8 cellular contexts compared by ENCODE assay signal in the genomic region with DNA sequence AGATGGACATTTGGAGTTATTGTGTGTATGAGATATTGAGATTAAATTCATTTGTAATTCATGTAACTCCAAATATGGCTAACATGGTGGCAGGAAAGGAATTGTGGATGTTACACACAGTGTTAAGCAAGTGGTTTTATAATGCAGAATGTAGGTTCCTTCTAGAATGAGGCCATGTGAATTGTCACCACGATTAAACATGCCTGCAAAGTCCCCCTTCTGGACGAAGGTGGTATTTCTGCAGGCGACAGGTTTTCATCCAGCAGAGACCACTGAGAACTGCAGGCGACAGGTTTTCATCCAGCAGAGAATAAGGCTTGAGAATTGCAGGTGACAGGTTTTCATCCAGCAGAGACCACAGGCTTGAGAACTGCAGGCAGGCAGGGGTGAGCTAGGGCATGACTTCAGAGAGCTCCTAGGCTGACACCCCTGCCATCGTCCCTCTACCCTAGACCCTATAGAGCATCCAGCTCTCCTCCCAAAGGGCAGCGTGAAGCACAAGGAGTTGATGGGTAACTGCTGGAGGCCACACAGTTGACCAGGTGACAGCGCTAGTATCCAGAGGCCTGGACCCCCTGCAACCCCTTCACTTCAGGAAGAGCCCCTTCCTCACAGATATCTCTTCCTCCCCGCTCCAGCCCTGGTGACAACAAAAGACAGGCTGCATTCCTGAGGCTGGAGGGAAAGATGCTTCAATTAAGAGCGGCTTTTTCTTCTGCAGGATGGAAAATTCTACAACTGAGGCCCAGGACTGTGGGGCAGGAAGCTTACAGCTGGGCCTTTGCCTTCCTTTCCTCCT.
A peak's percentile ranks its signal among the peaks of the same experiment; 100 is the strongest.
DNase-seq lines count a peak whose midpoint lies in the region; ATAC-seq and TF ChIP-seq lines count a peak whose summit lies in the region.

No MANE protein-coding gene starts in this region.

- DNase-seq in Ammon's horn (ENCODE audit: low spot score) (peak; percentile 18), GM19240 (ENCODE audit: insufficient read length, low spot score) (peak; percentile 39), NCI-H69 (lab: John Stamatoyannopoulos, UW) (peak; percentile 79), erythroblast (lab: John Stamatoyannopoulos, UW) (peak; percentile 59 to 75), non-pigmented ciliary epithelial cell (ENCODE audit: low read depth) (peak; percentile 18)
- peak; percentile 11 to 25 for DNase-seq in activated CD8-positive, alpha-beta memory T cell treated with anti-CD3 and anti-CD28 coated beads for 4 hours (ENCODE audit: low read depth in 2 of 2)

- no peak for TF ChIP-seq POLR2A in erythroblast (IDR thresholded peaks at IDR 0.05; ENCODE audit: low read length)
- TF ChIP-seq POLR2A in GM18505 (IDR thresholded peaks at IDR 0.05; ENCODE audit: borderline replicate concordance, extremely low read depth, insufficient read depth, insufficient read length), result no peak

- ATAC-seq in GM18505 (IDR thresholded peaks at IDR 0.05; ENCODE audit: unreplicated experiment) (no peak), GM21447 (IDR thresholded peaks at IDR 0.05; ENCODE audit: unreplicated experiment) (no peak)

Comparison
In these comparisons a context has a peak if more than half of its experiments do, and no peak if none do; other contexts are left out.
1. DNase-seq: peak in every context shown above with its lines; median percentile 79 in NCI-H69; 67 in erythroblast; 39 in GM19240; 18 in Ammon's horn; 18 in activated CD8-positive, alpha-beta memory T cell treated with anti-CD3 and anti-CD28 coated beads for 4 hours; 18 in non-pigmented ciliary epithelial cell.